ENCODE assay signal across 17 cellular contexts in the genomic region with DNA sequence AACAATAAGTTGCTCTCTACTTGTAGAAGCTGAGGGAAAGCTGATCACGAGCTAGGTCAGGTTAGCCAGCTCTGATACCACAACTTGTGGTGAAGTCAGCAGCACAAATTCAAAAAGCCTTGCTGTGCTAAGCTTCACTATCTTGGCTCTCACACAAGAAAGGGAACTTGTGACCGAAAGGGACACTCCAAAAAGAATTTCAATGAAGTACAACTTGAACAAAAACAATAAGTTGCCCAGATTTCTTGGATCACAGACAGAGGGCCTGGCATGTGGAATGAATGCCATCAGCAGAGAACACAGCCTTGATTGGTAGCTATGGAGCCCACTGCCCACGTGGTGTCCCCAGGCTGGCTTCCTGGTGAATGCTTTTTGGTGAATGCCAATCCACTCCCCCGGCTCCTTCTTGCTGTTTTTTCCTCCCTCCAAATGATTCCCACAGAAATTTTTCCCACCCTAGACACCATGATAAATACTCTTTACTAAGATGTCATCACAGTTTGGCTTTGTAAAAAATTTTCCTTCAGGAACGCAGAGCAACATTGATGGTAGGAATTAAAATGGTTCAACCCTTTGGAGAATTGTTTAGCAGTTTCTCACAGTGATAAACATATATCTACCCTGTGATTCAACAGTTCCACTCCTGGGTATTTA.
A peak's percentile ranks its signal among the peaks of the same experiment; 100 is the strongest.
DNase-seq lines count a peak whose midpoint lies in the region; ATAC-seq and TF ChIP-seq lines count a peak whose summit lies in the region.
"Had no signal": no experiment of that assay in that cellular context is flagged by ENCODE, and none has a peak within 500 bp of the region (broad histone marks: within the 10 kb centered on the region; RNA-seq: fewer than 3 reads in every experiment).

No MANE protein-coding gene starts in this region.

- H3K9me3 Mint-ChIP-seq in activated naive CD8-positive, alpha-beta T cell treated with anti-CD3 and anti-CD28 coated beads, Interleukin-2, amount 10 ng/mL, durations not matched to agents 7 days and 5 days = peaks cover under 1% of the 10 kb centered on the region
- H3K9me3 Mint-ChIP-seq in activated naive CD8-positive, alpha-beta T cell treated with anti-CD3 and anti-CD28 coated beads for 36 hours = no peaks in the 10 kb centered on the region
- H3K9me3 Mint-ChIP-seq: effector memory CD8-positive, alpha-beta T cell; T-helper 1 cell treated with Interleukin-12 subunit alpha and Interleukin-12 subunit beta and Interleukin-4 antibody, amounts not matched to agents 30 μg/mL and 1 μg/mL, for 36 hours had no signal

- ATAC-seq in activated naive CD8-positive, alpha-beta T cell treated with anti-CD3 and anti-CD28 coated beads, Interleukin-2, amount 10 ng/mL, durations not matched to agents 7 days and 5 days (ENCODE audit: low read depth) = no peak
- no peak for ATAC-seq in HG02759 (IDR thresholded peaks at IDR 0.05; ENCODE audit: unreplicated experiment)
- ATAC-seq: effector memory CD8-positive, alpha-beta T cell had no signal

- DNase-seq in activated naive CD8-positive, alpha-beta T cell treated with anti-CD3 and anti-CD28 coated beads, Interleukin-2, amount 10 ng/mL, durations not matched to agents 7 days and 5 days = no peak
- DNase-seq in activated naive CD8-positive, alpha-beta T cell treated with anti-CD3 and anti-CD28 coated beads for 36 hours = no peak
- peak; percentile 62 for DNase-seq in fibroblast of peridontal ligament (ENCODE audit: extremely low read depth)
- peak in 52 of 56 donors; percentile 7 to 90 (median 54) for DNase-seq in nucleus accumbens (lab: John Stamatoyannopoulos, UW)
- DNase-seq in SW 1271 (lab: John Stamatoyannopoulos, UW) = no peak
- no peak for DNase-seq in GM20000 (ENCODE audit: low spot score)
- no peak for DNase-seq in dedifferentiated amniotic fluid mesenchymal stem cell (ENCODE audit: extremely low spot score)
- DNase-seq: 8988T; activated CD8-positive, alpha-beta memory T cell treated with anti-CD3 and anti-CD28 coated beads for 24 hours; activated naive CD4-positive, alpha-beta T cell treated with anti-CD3 and anti-CD28 coated beads, Interleukin-2, amount 50 U/mL, for 16 hours; DND-41; effector memory CD8-positive, alpha-beta T cell; NCI-H1694; stimulated activated CD4-positive, alpha-beta T cell treated with anti-CD3 and anti-CD28 coated beads, Interleukin-12 subunit alpha, Interleukin-12 subunit beta, amount 100 ng/mL, for 4 hours; stimulated activated CD8-positive, alpha-beta memory T cell treated with anti-CD3 and anti-CD28 coated beads, Interleukin-4, amount 100 ng/mL, for 48 hours had no signal

- TF ChIP-seq CTCF in GM20000 (IDR thresholded peaks at IDR 0.05; ENCODE audit: extremely low read depth, missing control alignments) = no peak

- H3K4me3 Mint-ChIP-seq in activated naive CD8-positive, alpha-beta T cell treated with anti-CD3 and anti-CD28 coated beads, Interleukin-2, amount 10 ng/mL, durations not matched to agents 7 days and 5 days = peak overlapping the region; percentile 5
- H3K4me3 Mint-ChIP-seq in activated naive CD8-positive, alpha-beta T cell treated with anti-CD3 and anti-CD28 coated beads for 36 hours = no peak overlapping the region
- H3K4me3 Mint-ChIP-seq: effector memory CD8-positive, alpha-beta T cell; T-helper 1 cell treated with Interleukin-12 subunit alpha and Interleukin-12 subunit beta and Interleukin-4 antibody, amounts not matched to agents 30 μg/mL and 1 μg/mL, for 36 hours had no signal

- no peak overlapping the region for H3K27ac Mint-ChIP-seq in activated naive CD8-positive, alpha-beta T cell treated with anti-CD3 and anti-CD28 coated beads, Interleukin-2, amount 10 ng/mL, durations not matched to agents 7 days and 5 days
- no peak overlapping the region for H3K27ac Mint-ChIP-seq in activated naive CD8-positive, alpha-beta T cell treated with anti-CD3 and anti-CD28 coated beads for 36 hours
- H3K27ac Mint-ChIP-seq: effector memory CD8-positive, alpha-beta T cell; T-helper 1 cell treated with Interleukin-12 subunit alpha and Interleukin-12 subunit beta and Interleukin-4 antibody, amounts not matched to agents 30 μg/mL and 1 μg/mL, for 36 hours had no signal

- H3K36me3 Mint-ChIP-seq in activated naive CD8-positive, alpha-beta T cell treated with anti-CD3 and anti-CD28 coated beads, Interleukin-2, amount 10 ng/mL, durations not matched to agents 7 days and 5 days = peaks cover 6% of the 10 kb centered on the region
- H3K36me3 Mint-ChIP-seq in activated naive CD8-positive, alpha-beta T cell treated with anti-CD3 and anti-CD28 coated beads for 36 hours = no peaks in the 10 kb centered on the region

- H3K27me3 Mint-ChIP-seq in activated naive CD8-positive, alpha-beta T cell treated with anti-CD3 and anti-CD28 coated beads, Interleukin-2, amount 10 ng/mL, durations not matched to agents 7 days and 5 days = peaks cover 3% of the 10 kb centered on the region
- H3K27me3 Mint-ChIP-seq in activated naive CD8-positive, alpha-beta T cell treated with anti-CD3 and anti-CD28 coated beads for 36 hours = no peaks in the 10 kb centered on the region
- H3K27me3 Mint-ChIP-seq: effector memory CD8-positive, alpha-beta T cell had no signal

- POLR2A ChIA-PET in activated naive CD8-positive, alpha-beta T cell treated with anti-CD3 and anti-CD28 coated beads, Interleukin-2, amount 10 ng/mL, durations not matched to agents 7 days and 5 days (lab: Charles Lee) = no interaction called here

- peaks cover 25% of the 10 kb centered on the region for H3K4me1 Mint-ChIP-seq in activated naive CD8-positive, alpha-beta T cell treated with anti-CD3 and anti-CD28 coated beads, Interleukin-2, amount 10 ng/mL, durations not matched to agents 7 days and 5 days
- peaks cover 11% of the 10 kb centered on the region for H3K4me1 Mint-ChIP-seq in activated naive CD8-positive, alpha-beta T cell treated with anti-CD3 and anti-CD28 coated beads for 36 hours

Comparison
In these comparisons a context has a peak if more than half of its experiments do, and no peak if none do; other contexts are left out.
1. DNase-seq: peak in fibroblast of peridontal ligament (single experiment) and nucleus accumbens (52 of 56); none in activated naive CD8-positive, alpha-beta T cell treated with anti-CD3 and anti-CD28 coated beads, Interleukin-2, amount 10 ng/mL, durations not matched to agents 7 days and 5 days (single experiment), activated naive CD8-positive, alpha-beta T cell treated with anti-CD3 and anti-CD28 coated beads for 36 hours (single experiment), SW 1271 (0 of 2), GM20000 (single experiment) and dedifferentiated amniotic fluid mesenchymal stem cell (single experiment).